1 cellular context compared by ENCODE assay signal in the genomic region with DNA sequence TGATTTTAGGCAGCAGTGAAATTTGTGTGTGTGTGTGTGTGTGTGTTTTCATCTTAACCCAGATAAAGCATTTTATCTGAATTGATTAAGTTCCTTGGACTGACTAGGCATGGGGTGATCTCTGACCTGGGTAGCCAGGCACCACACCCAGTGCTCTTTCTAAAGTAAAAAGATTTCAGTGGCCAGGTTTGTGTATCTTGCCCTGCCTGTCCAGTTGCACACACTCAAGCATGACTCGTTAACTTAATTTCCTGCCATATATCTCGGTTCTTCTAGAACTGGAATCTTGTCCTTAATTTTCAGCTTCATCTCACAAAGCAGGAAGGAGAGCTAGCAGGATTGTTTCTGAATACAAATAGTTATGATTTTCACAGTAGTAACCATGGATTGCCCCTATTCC.
TF ChIP-seq lines count a peak whose summit lies in the region.

No MANE protein-coding gene starts in this region.

TF ChIP-seq in H1, 55 proteins besides CTCF, POLR2A, EP300 and RAD21:
- no peak for TF ChIP-seq GABPA (IDR thresholded peaks at IDR 0.05; ENCODE audit: borderline replicate concordance, insufficient read depth, low read length)
- TF ChIP-seq TBP (IDR thresholded peaks at IDR 0.05; ENCODE audit: low read depth, low read length) = no peak
- TF ChIP-seq KDM1A (IDR thresholded peaks at IDR 0.05; ENCODE audit: borderline replicate concordance, low read length) = no peak
- TF ChIP-seq CBX5 (IDR thresholded peaks at IDR 0.05; ENCODE audit: low read depth, low read length) = no peak
- TF ChIP-seq KDM5A (IDR thresholded peaks at IDR 0.05; ENCODE audit: low read length) = no peak
- TF ChIP-seq, protein P1, sequence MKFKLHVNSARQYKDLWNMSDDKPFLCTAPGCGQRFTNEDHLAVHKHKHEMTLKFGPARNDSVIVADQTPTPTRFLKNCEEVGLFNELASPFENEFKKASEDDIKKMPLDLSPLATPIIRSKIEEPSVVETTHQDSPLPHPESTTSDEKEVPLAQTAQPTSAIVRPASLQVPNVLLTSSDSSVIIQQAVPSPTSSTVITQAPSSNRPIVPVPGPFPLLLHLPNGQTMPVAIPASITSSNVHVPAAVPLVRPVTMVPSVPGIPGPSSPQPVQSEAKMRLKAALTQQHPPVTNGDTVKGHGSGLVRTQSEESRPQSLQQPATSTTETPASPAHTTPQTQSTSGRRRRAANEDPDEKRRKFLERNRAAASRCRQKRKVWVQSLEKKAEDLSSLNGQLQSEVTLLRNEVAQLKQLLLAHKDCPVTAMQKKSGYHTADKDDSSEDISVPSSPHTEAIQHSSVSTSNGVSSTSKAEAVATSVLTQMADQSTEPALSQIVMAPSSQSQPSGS (IDR thresholded peaks at IDR 0.05; ENCODE audit: low read length) = no peak
- TF ChIP-seq TAF1 (IDR thresholded peaks at IDR 0.05; ENCODE audit: low read depth, low read length) = no peak
- no peak for TF ChIP-seq JUND (IDR thresholded peaks at IDR 0.05; ENCODE audit: low read length)
- no peak for TF ChIP-seq TCF12 (IDR thresholded peaks at IDR 0.05; ENCODE audit: low read depth, low read length)
- TF ChIP-seq RXRA (IDR thresholded peaks at IDR 0.05; ENCODE audit: insufficient read depth, low read depth, low read length) = no peak
- no peak for TF ChIP-seq SUZ12 (IDR thresholded peaks at IDR 0.05; ENCODE audit: low read length)
- TF ChIP-seq ASH2L (IDR thresholded peaks at IDR 0.05; ENCODE audit: low read length) = no peak
- TF ChIP-seq TEAD4 (IDR thresholded peaks at IDR 0.05; ENCODE audit: low read depth, low read length) = no peak
- no peak for TF ChIP-seq EZH2 (IDR thresholded peaks at IDR 0.05; ENCODE audit: low read depth, low read length, severe bottlenecking)
- no peak for TF ChIP-seq FOSL1 (IDR thresholded peaks at IDR 0.05; ENCODE audit: insufficient read depth, low read depth, low read length)
- TF ChIP-seq RBBP5 (IDR thresholded peaks at IDR 0.05; ENCODE audit: borderline replicate concordance, low read depth, low read length) = no peak
- no peak for TF ChIP-seq CHD1 (IDR thresholded peaks at IDR 0.05; ENCODE audit: low read depth, low read length)
- TF ChIP-seq CHD7 (IDR thresholded peaks at IDR 0.05; ENCODE audit: insufficient replicate concordance, low read length) = no peak
